ENCODE assay signal across 8 cellular contexts in the genomic region with DNA sequence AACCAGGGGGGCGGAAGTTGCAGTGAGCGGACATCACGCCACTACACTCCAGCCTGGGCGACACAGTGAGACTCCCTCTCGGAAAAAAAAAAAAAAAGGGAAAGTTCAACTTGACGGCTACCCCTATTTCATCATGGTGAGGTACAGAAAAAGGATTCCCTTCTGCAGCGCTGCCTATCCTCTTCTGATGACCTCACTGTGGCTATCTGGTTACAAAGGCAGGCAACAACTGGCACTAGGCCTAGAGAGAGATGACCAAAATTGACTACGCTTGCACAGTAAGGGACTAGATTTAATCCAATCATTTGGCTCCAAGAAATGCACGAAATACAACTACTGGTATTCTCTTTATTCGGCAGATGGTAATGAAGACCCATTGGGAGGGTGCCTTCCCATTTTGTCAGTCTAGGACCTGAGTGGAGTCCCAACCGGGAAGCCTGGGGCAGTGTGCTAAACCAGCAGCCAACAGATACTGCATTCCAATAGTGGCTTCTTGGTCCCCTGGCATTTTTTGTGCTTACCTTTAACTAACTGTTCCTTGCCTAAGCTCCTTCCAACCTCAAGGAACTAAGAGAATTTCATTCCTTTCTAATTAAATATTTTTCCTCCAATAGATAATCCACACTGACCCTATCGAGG. TPM values are rescaled to one million over a fixed set of nuclear protein-coding genes. Genes with fewer than 3 reads are reported as not detected.
A peak's percentile ranks its signal among the peaks of the same experiment; 100 is the strongest.
DNase-seq lines count a peak whose midpoint lies in the region; ATAC-seq, FAIRE-seq and TF ChIP-seq lines count a peak whose summit lies in the region.

No MANE protein-coding gene starts in this region.

- BruUV-seq in OCI-LY7 (replicated peaks; lab: Mats Ljungman, UMichigan) = TSS peak; percentile 15

- H3K27ac ChIP-seq in OCI-LY7 (ENCODE audit: low read depth, low read length, poor library complexity, severe bottlenecking) = peak overlapping the region; percentile 48
- no peak overlapping the region for H3K27ac ChIP-seq in H1 (ENCODE audit: low read depth, low read length)

- no peak overlapping the region for H2BK120ac ChIP-seq in H1 (replicated peaks; ENCODE audit: low read depth, low read length)

- no peaks in the 10 kb centered on the region; the same call in 1 of the 2 replicates for H3K23me2 ChIP-seq in H1 (ENCODE audit: low read depth, low read length)

- H3K4me1 ChIP-seq in OCI-LY7 (ENCODE audit: insufficient read depth, low read length, poor library complexity, severe bottlenecking) (peaks cover 58% of the 10 kb centered on the region), H1 (replicated peaks in 1 of 4; ENCODE audit: control insufficient read depth in 3 of 4, insufficient read depth in 4 of 4, low read length in 3 of 4) (peaks cover 4 to 11% (median 7%) of the 10 kb centered on the region in 4 experiments; a peak in 4 of 7 replicates)

- TF ChIP-seq CTCF in OCI-LY7 (conservative IDR thresholded peaks at IDR 0.05; ENCODE audit: low read length) (no peak), H1 (IDR thresholded peaks at IDR 0.05; ENCODE audit: control extremely low read depth in 1 of 3, insufficient read depth in 1 of 3, low read depth in 1 of 3, low read length in 3 of 3) (no peak)

- no peaks in the 10 kb centered on the region for H3K27me3 ChIP-seq in H1 (replicated peaks in 1 of 4; ENCODE audit: control insufficient read depth in 3 of 4, extremely low read depth in 1 of 4, insufficient read depth in 3 of 4, low read length in 3 of 4)

- no peak overlapping the region for H3K23ac ChIP-seq in H1 (ENCODE audit: insufficient read length)

- POLR2A ChIA-PET in OCI-LY7 (lab: Charles Lee) (interaction anchor here (0.7 to 2.0 kb wide), 7 partner anchors 11 to 265 kb away, joined by 3 to 6 read pairs (median 4); no protein-coding TSS in a partner anchor), H1 (lab: Charles Lee; ENCODE audit: partially characterized antibody) (interaction anchor here (0.7 to 1.6 kb wide), 5 partner anchors 10 to 47 kb away, joined by 3 to 5 read pairs (median 4); no protein-coding TSS in a partner anchor)

- H3K9me3 Mint-ChIP-seq in natural killer cell treated with Interleukin-12 subunit alpha and Interleukin-12 subunit beta and Interleukin-15 and Interleukin-18, amount 100 ng/mL, for 72 hours = no peaks in the 10 kb centered on the region

- peak overlapping the region; percentile 69; the same call in 1 of the 2 replicates for H2AFZ ChIP-seq in OCI-LY7 (ENCODE audit: low read length)
- H2AFZ ChIP-seq in H1 (ENCODE audit: low read length) = no peak overlapping the region

- H4K20me1 ChIP-seq in OCI-LY7 (ENCODE audit: insufficient read depth, low read length) (no peaks in the 10 kb centered on the region), H1 (replicated peaks in 1 of 2; ENCODE audit: control insufficient read depth in 1 of 2, insufficient read depth in 2 of 2, low read length in 2 of 2) (no peaks in the 10 kb centered on the region)

- no peak overlapping the region for H4K91ac ChIP-seq in H1 (replicated peaks; ENCODE audit: insufficient read length, low read length)

- H3K4me2 ChIP-seq in OCI-LY7 (ENCODE audit: low read length) (peak overlapping the region; percentile 85), H1 (ENCODE audit: insufficient read depth in 1 of 2, low read depth in 2 of 2, low read length in 2 of 2) (peak overlapping the region; percentile 57 to 75)

- H2BK5ac ChIP-seq in H1 (ENCODE audit: low read depth, low read length) = 0 out of 2 replicates have a peak overlapping the region, but pooled peaks have one; percentile 20

- CTCF ChIA-PET in OCI-LY7 (lab: Charles Lee; ENCODE audit: unreplicated experiment) (no interaction called here), H1 (lab: Charles Lee; ENCODE audit: partially characterized antibody) (interaction anchor here (0.7 to 3.4 kb wide), 4 partner anchors 9 to 76 kb away, joined by 3 to 14 read pairs (median 3); no protein-coding TSS in a partner anchor)

- no peak overlapping the region for H4K8ac ChIP-seq in H1 (ENCODE audit: extremely low read depth, insufficient read depth, low read length)

- peak overlapping the region; percentile 56; the same call in 1 of the 2 replicates for H2AK5ac ChIP-seq in H1 (ENCODE audit: low read depth, low read length)

- DNase-seq in G401 (ENCODE audit: low spot score) = peak; percentile 75
- no peak for DNase-seq in OCI-LY7 (ENCODE audit: low spot score)
- DNase-seq in H1 (ENCODE audit: low read depth in 1 of 2, low spot score in 2 of 2) = no peak
- no peak for DNase-seq in natural killer cell treated with Interleukin-12 subunit alpha and Interleukin-12 subunit beta and Interleukin-15 and Interleukin-18, amount 100 ng/mL, for 72 hours (ENCODE audit: low spot score)
- DNase-seq in foreskin melanocyte = no peak
- DNase-seq in hippocampal formation (lab: John Stamatoyannopoulos, UW) = no peak
- DNase-seq in LoVo (ENCODE audit: low spot score) = no peak

- no peak for TF ChIP-seq RAD21 in H1 (IDR thresholded peaks at IDR 0.05 in 1 of 2, conservative IDR thresholded peaks at IDR 0.05 in 1 of 2; ENCODE audit: low read depth in 2 of 2, low read length in 2 of 2)

- H3K4me1 Mint-ChIP-seq in natural killer cell treated with Interleukin-12 subunit alpha and Interleukin-12 subunit beta and Interleukin-15 and Interleukin-18, amount 100 ng/mL, for 72 hours (ENCODE audit: low read depth in 2 of 2) = peaks cover 49 to 50% of the 10 kb centered on the region in 2 donors

- no peak for FAIRE-seq in H1 (lab: Jason Lieb, UNC)

- peaks cover 4% of the 10 kb centered on the region for H3K36me3 Mint-ChIP-seq in natural killer cell treated with Interleukin-12 subunit alpha and Interleukin-12 subunit beta and Interleukin-15 and Interleukin-18, amount 100 ng/mL, for 72 hours

- no peak overlapping the region for H4K5ac ChIP-seq in H1 (ENCODE audit: insufficient read length, low read depth, low read length)

- H3K79me2 ChIP-seq in OCI-LY7 (ENCODE audit: insufficient read depth, low read depth, low read length) = peaks cover 40% of the 10 kb centered on the region
- no peaks in the 10 kb centered on the region for H3K79me2 ChIP-seq in H1 (ENCODE audit: control insufficient read depth in 1 of 2, insufficient read depth in 2 of 2, low read length in 2 of 2)

- no peaks in the 10 kb centered on the region for H3K79me1 ChIP-seq in H1 (ENCODE audit: low read depth, low read length)

- no peak overlapping the region for H2BK20ac ChIP-seq in H1 (ENCODE audit: low read length)

- intact Hi-C loops in OCI-LY7 (cut with micrococcal nuclease; ENCODE audit: unreplicated experiment) = loop anchor here (5.0 kb wide), 1 partner anchor 35 kb away; a partner anchor contains a TSS

- no peaks in the 10 kb centered on the region for H3K27me3 Mint-ChIP-seq in natural killer cell treated with Interleukin-12 subunit alpha and Interleukin-12 subunit beta and Interleukin-15 and Interleukin-18, amount 100 ng/mL, for 72 hours

- peak overlapping the region; percentile 96 for H2BK12ac ChIP-seq in H1 (ENCODE audit: low read depth, low read length)

- H3K4ac ChIP-seq in H1 (replicated peaks; ENCODE audit: insufficient read length, low read depth, low read length) = no peak overlapping the region

- TF ChIP-seq EP300 in H1 (IDR thresholded peaks at IDR 0.05; ENCODE audit: borderline replicate concordance in 1 of 2, low read depth in 2 of 2, low read length in 2 of 2) = no peak

- H3K14ac ChIP-seq in H1 (ENCODE audit: insufficient read length) = no peak overlapping the region

- H3K9me2 ChIP-seq in OCI-LY7 (ENCODE audit: insufficient read depth, low read length) = no peaks in the 10 kb centered on the region

- H3K36me3 ChIP-seq in OCI-LY7 (ENCODE audit: insufficient read depth, low read length) (peaks cover 67% of the 10 kb centered on the region), H1 (ENCODE audit: control insufficient read depth in 2 of 4, insufficient read depth in 4 of 4, low read length in 3 of 4) (no peaks in the 10 kb centered on the region)

- in situ Hi-C loops in G401 (cut with HindIII; ENCODE audit: low sequenced_read_pairs) = no loop called here

- H3K27ac Mint-ChIP-seq in natural killer cell treated with Interleukin-12 subunit alpha and Interleukin-12 subunit beta and Interleukin-15 and Interleukin-18, amount 100 ng/mL, for 72 hours = peak overlapping the region; percentile 80 to 84

- H2BK15ac ChIP-seq in H1 (ENCODE audit: low read length) = no peak overlapping the region; the same call in 1 of the 2 replicates

- H3K4me3 ChIP-seq in OCI-LY7 (ENCODE audit: low read depth, low read length, poor library complexity, severe bottlenecking) (peak overlapping the region; percentile 70), H1 (ENCODE audit: extremely low read depth in 1 of 4, insufficient read depth in 2 of 4, low read depth in 3 of 4, low read length in 4 of 4) (peak overlapping the region in 2 of 4 experiments; percentile 33 to 64; a peak in 3 of 8 replicates)

- peak overlapping the region in 3 of 4 experiments; percentile 31 to 76 (median 75); a peak in 3 of 7 replicates for H3K9ac ChIP-seq in H1 (replicated peaks in 1 of 4; ENCODE audit: extremely low read depth in 1 of 4, low read depth in 3 of 4, low read length in 3 of 4)

- no peak for ATAC-seq in natural killer cell treated with Interleukin-12 subunit alpha and Interleukin-12 subunit beta and Interleukin-15 and Interleukin-18, amount 100 ng/mL, for 72 hours
- ATAC-seq in GM19351 (IDR thresholded peaks at IDR 0.05; ENCODE audit: unreplicated experiment) = no peak

- peak overlapping the region; percentile 86 for H3K4me3 Mint-ChIP-seq in natural killer cell treated with Interleukin-12 subunit alpha and Interleukin-12 subunit beta and Interleukin-15 and Interleukin-18, amount 100 ng/mL, for 72 hours

- no peak for TF ChIP-seq POLR2A in H1 (IDR thresholded peaks at IDR 0.05; ENCODE audit: control extremely low read depth in 1 of 2, low read depth in 2 of 2, low read length in 2 of 2)

- no peaks in the 10 kb centered on the region for H3K9me3 ChIP-seq in OCI-LY7 (ENCODE audit: low read length)
- H3K9me3 ChIP-seq in H1 (ENCODE audit: insufficient read depth in 2 of 2, low read depth in 1 of 2, low read length in 1 of 2) = no peaks in the 10 kb centered on the region

- no peak overlapping the region for H3K56ac ChIP-seq in H1 (replicated peaks; ENCODE audit: insufficient read length, low read depth, low read length)

- H3K18ac ChIP-seq in H1 (ENCODE audit: extremely low read depth, low read length) = no peak overlapping the region

- 85% methylated on average over 11 of the region's 12 CpGs; no CpG with 5 or more reads in 1 of the 2 experiments for WGBS in H1 (ENCODE audit: extremely low coverage in 1 of 2, insufficient coverage in 1 of 2, insufficient read length in 1 of 2, insufficient replicate concordance in 2 of 2, low coverage in 1 of 2, low lambda C conversion rate in 2 of 2, missing lambda C conversion rate in 1 of 2), 2 experiments

RNA-seq across cellular contexts. Expression of a gene that starts 36.6 kb away (rescaled TPM):
- 11.4 and 15.2 TPM in 2 replicates for total RNA-seq in G401 (2014; rRNA removed; shearing (Covaris generic))
- total RNA-seq in OCI-LY7 (2014; rRNA removed; shearing (Covaris generic)) = 17.8 and 20.5 TPM in 2 replicates
- 33.3 and 33.4 TPM in 2 replicates for total RNA-seq in OCI-LY7 (2022)
- total RNA-seq in H1 (2021; fragmentation: NEBNext Ultra II Directional; extraction: Animal tissue kit (Norgen Biotek cat#: 25700)) = 4.2 and 4.8 TPM in 2 replicates
- 1.7 and 2.0 TPM in 2 replicates for polyA plus RNA-seq in H1 (2011; rRNA removed)
- 1.9 TPM for polyA plus RNA-seq in H1 (2011; cell fraction: cytosol; rRNA removed)
- 3.6 TPM for polyA plus RNA-seq in H1 (2011; cell fraction: nucleus; rRNA removed)
- 3.0 to 3.4 TPM (median 3.2 TPM) in 4 replicates for polyA plus RNA-seq in H1 (2012, experiment 1 of 2)
- 3.4 TPM for polyA plus RNA-seq in H1 (2012, experiment 2 of 2)
- polyA plus RNA-seq in H1 (2013, experiment 1 of 2) = 2.3 TPM
- 2.4 TPM for polyA plus RNA-seq in H1 (2013, experiment 2 of 2)
- 3.7 and 4.3 TPM in 2 replicates for polyA minus RNA-seq in H1 (2011; rRNA and poly(A)+ RNA removed)
- 4.2 TPM for polyA minus RNA-seq in H1 (2011; cell fraction: cytosol; rRNA and poly(A)+ RNA removed)
- polyA minus RNA-seq in H1 (2011; cell fraction: nucleus; rRNA and poly(A)+ RNA removed) = 6.3 TPM
- total RNA-seq in natural killer cell treated with Interleukin-12 subunit alpha and Interleukin-12 subunit beta and Interleukin-15 and Interleukin-18, amount 100 ng/mL, for 72 hours = 10 to 100 TPM; 27.2 to 35.2 TPM
